8 cellular contexts compared by ENCODE assay signal in the genomic region with DNA sequence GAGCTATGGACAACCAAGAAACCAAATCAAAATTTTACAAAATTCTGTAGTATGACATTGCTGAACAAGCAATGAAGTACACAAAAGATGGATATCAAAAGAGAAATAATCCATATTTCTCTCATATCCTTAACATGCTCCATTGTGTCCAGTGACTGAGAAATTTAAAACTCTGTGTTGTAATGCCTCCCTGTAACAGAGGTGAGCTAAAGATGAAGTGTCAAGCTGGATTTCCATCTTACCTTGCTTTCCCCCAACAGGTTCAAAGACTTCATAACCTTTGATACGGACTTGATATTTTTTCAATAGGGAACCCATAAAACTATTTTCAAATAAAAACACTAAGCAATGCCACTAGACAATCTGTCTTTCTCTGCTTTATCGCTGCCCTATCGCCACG.
DNase-seq lines count a peak whose midpoint lies in the region; ATAC-seq and TF ChIP-seq lines count a peak whose summit lies in the region.

No MANE protein-coding gene starts in this region.

- no peaks in the 10 kb centered on the region for H3K27me3 ChIP-seq in right cardiac atrium (ENCODE audit: control insufficient read depth, insufficient read depth)

- no peak for DNase-seq in HFF-Myc (ENCODE audit: extremely low read depth, low read depth)
- DNase-seq in activated CD4-positive, alpha-beta memory T cell treated with anti-CD3 and anti-CD28 coated beads for 36 hours, result no peak
- no peak for DNase-seq in right cardiac atrium
- no peak for DNase-seq in stimulated activated effector memory CD8-positive, alpha-beta T cell treated with anti-CD3 and anti-CD28 coated beads, Interleukin-12 subunit alpha, Interleukin-12 subunit beta, amount 100 ng/mL, for 72 hours (ENCODE audit: low spot score in 2 of 2)
- no peak for DNase-seq in CD1c-positive myeloid dendritic cell (ENCODE audit: extremely low spot score)
- no peak for DNase-seq in NK-92 treated with Interleukin-12 subunit alpha and Interleukin-12 subunit beta, amount 100 ng/mL, for 24 hours (lab: John Stamatoyannopoulos, UW)
- no peak for DNase-seq in NCI-H2081 (lab: John Stamatoyannopoulos, UW)

- whole genome bisulfite sequencing in right cardiac atrium, result 42% methylated on average over 4 of the region's 4 CpGs

- H3K36me3 Mint-ChIP-seq in activated CD4-positive, alpha-beta memory T cell treated with anti-CD3 and anti-CD28 coated beads for 36 hours, result no peaks in the 10 kb centered on the region
- peaks cover 14% of the 10 kb centered on the region for H3K36me3 Mint-ChIP-seq in stimulated activated effector memory CD8-positive, alpha-beta T cell treated with anti-CD3 and anti-CD28 coated beads, Interleukin-12 subunit alpha, Interleukin-12 subunit beta, amount 100 ng/mL, for 72 hours

- no peak overlapping the region for H3K27ac ChIP-seq in right cardiac atrium (ENCODE audit: low read length)

- CTCF ChIA-PET in activated CD4-positive, alpha-beta memory T cell treated with anti-CD3 and anti-CD28 coated beads for 36 hours (lab: Charles Lee), result interaction anchor here (0.7 to 2.7 kb wide), 10 partner anchors 12 to 115 kb away, joined by 3 to 12 read pairs (median 4); a partner anchor contains a TSS

- H3K4me3 ChIP-seq in HFF-Myc (replicated peaks; ENCODE audit: low read depth, low read length) (peak overlapping the region; percentile 75), right cardiac atrium (ENCODE audit: low read length) (peak overlapping the region; percentile 65)

- ATAC-seq in right cardiac atrium, result no peak
- ATAC-seq in stimulated activated effector memory CD8-positive, alpha-beta T cell treated with anti-CD3 and anti-CD28 coated beads, Interleukin-12 subunit alpha, Interleukin-12 subunit beta, amount 100 ng/mL, for 72 hours, result no peak
- ATAC-seq in HG02588 (IDR thresholded peaks at IDR 0.05; ENCODE audit: unreplicated experiment), result no peak

- no peaks in the 10 kb centered on the region for H3K4me1 ChIP-seq in right cardiac atrium (ENCODE audit: control insufficient read depth, insufficient read depth, low read length)

- POLR2A ChIA-PET in activated CD4-positive, alpha-beta memory T cell treated with anti-CD3 and anti-CD28 coated beads for 36 hours (lab: Charles Lee), result interaction anchor here (1.4 to 4.7 kb wide), 3 partner anchors 18 to 105 kb away, joined by 6 to 42 read pairs (median 10); a partner anchor contains a TSS

- peak overlapping the region; percentile 89 for H3K27ac Mint-ChIP-seq in activated CD4-positive, alpha-beta memory T cell treated with anti-CD3 and anti-CD28 coated beads for 36 hours
- peak overlapping the region; percentile 95 for H3K27ac Mint-ChIP-seq in stimulated activated effector memory CD8-positive, alpha-beta T cell treated with anti-CD3 and anti-CD28 coated beads, Interleukin-12 subunit alpha, Interleukin-12 subunit beta, amount 100 ng/mL, for 72 hours

- H3K9me3 Mint-ChIP-seq in activated CD4-positive, alpha-beta memory T cell treated with anti-CD3 and anti-CD28 coated beads for 36 hours, result no peaks in the 10 kb centered on the region
- H3K9me3 Mint-ChIP-seq in stimulated activated effector memory CD8-positive, alpha-beta T cell treated with anti-CD3 and anti-CD28 coated beads, Interleukin-12 subunit alpha, Interleukin-12 subunit beta, amount 100 ng/mL, for 72 hours, result no peaks in the 10 kb centered on the region

- no peaks in the 10 kb centered on the region for H3K27me3 Mint-ChIP-seq in activated CD4-positive, alpha-beta memory T cell treated with anti-CD3 and anti-CD28 coated beads for 36 hours

- no peak for TF ChIP-seq CTCF in HFF-Myc (IDR thresholded peaks at IDR 0.05; ENCODE audit: low read depth, low read length, missing control alignments)

- peaks cover 22% of the 10 kb centered on the region for H3K4me1 Mint-ChIP-seq in activated CD4-positive, alpha-beta memory T cell treated with anti-CD3 and anti-CD28 coated beads for 36 hours (ENCODE audit: low read depth)
- peaks cover 20% of the 10 kb centered on the region for H3K4me1 Mint-ChIP-seq in stimulated activated effector memory CD8-positive, alpha-beta T cell treated with anti-CD3 and anti-CD28 coated beads, Interleukin-12 subunit alpha, Interleukin-12 subunit beta, amount 100 ng/mL, for 72 hours

- no peaks in the 10 kb centered on the region for H3K9me3 ChIP-seq in right cardiac atrium (ENCODE audit: control insufficient read depth, low read length)

- peak overlapping the region; percentile 95 for H3K4me3 Mint-ChIP-seq in activated CD4-positive, alpha-beta memory T cell treated with anti-CD3 and anti-CD28 coated beads for 36 hours
- H3K4me3 Mint-ChIP-seq in stimulated activated effector memory CD8-positive, alpha-beta T cell treated with anti-CD3 and anti-CD28 coated beads, Interleukin-12 subunit alpha, Interleukin-12 subunit beta, amount 100 ng/mL, for 72 hours, result peak overlapping the region; percentile 95

- intact Hi-C loops in activated CD4-positive, alpha-beta memory T cell treated with anti-CD3 and anti-CD28 coated beads for 36 hours (cut with micrococcal nuclease), result no loop called here
- intact Hi-C loops in right cardiac atrium (cut with DNase I), result loop anchor here in 1 of 4 donors (5.0 kb wide), 1 partner anchor 92 kb away; no protein-coding TSS in a partner anchor
